Comparison of ENCODE assay signal across 14 cellular contexts in genomic region chr12:124640096-124640495, GRCh38.
DNase-seq lines count a peak whose midpoint lies in the region; ATAC-seq, FAIRE-seq and TF ChIP-seq lines count a peak whose summit lies in the region.
"Had no signal": no experiment of that assay in that cellular context is flagged by ENCODE, and none has a peak within 500 bp of the region (broad histone marks: within the 10 kb centered on the region; RNA-seq: fewer than 3 reads in every experiment).

No MANE protein-coding gene starts in this region.

- peaks cover 18% of the 10 kb centered on the region for H3K4me1 Mint-ChIP-seq in astrocyte (ENCODE audit: low read depth, unreplicated experiment)

- no peaks in the 10 kb centered on the region for H3K36me3 ChIP-seq in astrocyte (ENCODE audit: insufficient read depth, low read length)
- H3K36me3 ChIP-seq: BE2C had no signal

- DNase-seq in AG08395 (ENCODE audit: low spot score) (peak; percentile 34), Kasumi-1 (lab: John Stamatoyannopoulos, UW) (peak; percentile 14 to 31), astrocyte (ENCODE audit: low read depth) (peak; percentile 66), kidney glomerular epithelial cell (lab: John Stamatoyannopoulos, UW) (peak; percentile 17), dedifferentiated amniotic fluid mesenchymal stem cell (ENCODE audit: extremely low spot score) (no peak), NCI-H128 (lab: John Stamatoyannopoulos, UW; ENCODE audit: unreplicated experiment) (no peak), GM12892 (ENCODE audit: insufficient read length) (no peak)
- DNase-seq: activated naive CD8-positive, alpha-beta T cell treated with anti-CD3 and anti-CD28 coated beads, Interleukin-2, amount 50 U/mL, for 24 hours; BE2C; islet precursor cell; T-helper 2 cell had no signal

- H3K27me3 ChIP-seq in astrocyte (ENCODE audit: insufficient read depth, low read length), result no peaks in the 10 kb centered on the region
- H3K27me3 ChIP-seq: BE2C had no signal

- peaks cover 5% of the 10 kb centered on the region for H3K9me3 ChIP-seq in astrocyte (ENCODE audit: insufficient read depth, low read depth, low read length)
- H3K9me3 ChIP-seq: BE2C had no signal

- H3K36me3 Mint-ChIP-seq in astrocyte (ENCODE audit: low read depth, unreplicated experiment), result no peaks in the 10 kb centered on the region

- no peak for TF ChIP-seq POLR2A in GM12892 (IDR thresholded peaks at IDR 0.05; ENCODE audit: low read depth, low read length)

- no peak overlapping the region for H3K27ac ChIP-seq in astrocyte (ENCODE audit: low read depth, low read length)

- peak overlapping the region; percentile 77 for H3K27ac Mint-ChIP-seq in astrocyte (ENCODE audit: unreplicated experiment)
- H3K27ac Mint-ChIP-seq: activated naive CD8-positive, alpha-beta T cell treated with anti-CD3 and anti-CD28 coated beads, Interleukin-2, amount 50 U/mL, for 24 hours; stimulated activated naive CD8-positive, alpha-beta T cell treated with anti-CD3 and anti-CD28 coated beads, Interleukin-15, Interleukin-2, amounts not matched to agents 100 ng/mL and 50 ng/mL, for 24 hours had no signal

- H3K4me3 ChIP-seq in astrocyte (ENCODE audit: insufficient read depth, low read depth, low read length), result no peak overlapping the region

- no peak for ATAC-seq in HG03280 (IDR thresholded peaks at IDR 0.05; ENCODE audit: unreplicated experiment)
- ATAC-seq: activated naive CD8-positive, alpha-beta T cell treated with anti-CD3 and anti-CD28 coated beads, Interleukin-2, amount 50 U/mL, for 24 hours had no signal

- H3K79me2 ChIP-seq in astrocyte (ENCODE audit: insufficient read depth, low read length), result no peaks in the 10 kb centered on the region

- no peaks in the 10 kb centered on the region for H4K20me1 ChIP-seq in astrocyte (ENCODE audit: insufficient read depth, low read length)

- FAIRE-seq in astrocyte (lab: Jason Lieb, UNC) (no peak), GM12892 (lab: Jason Lieb, UNC) (no peak)

- peak overlapping the region; percentile 21 for H3K4me2 ChIP-seq in astrocyte (ENCODE audit: low read length)

- H3K4me3 Mint-ChIP-seq in astrocyte (ENCODE audit: unreplicated experiment), result peak overlapping the region; percentile 27
- H3K4me3 Mint-ChIP-seq: activated naive CD8-positive, alpha-beta T cell treated with anti-CD3 and anti-CD28 coated beads, Interleukin-2, amount 50 U/mL, for 24 hours; neural crest cell; stimulated activated naive CD8-positive, alpha-beta T cell treated with anti-CD3 and anti-CD28 coated beads, Interleukin-15, Interleukin-2, amounts not matched to agents 100 ng/mL and 50 ng/mL, for 24 hours had no signal

- H3K4me1 ChIP-seq in astrocyte (ENCODE audit: insufficient read depth, low read length), result peaks cover 9% of the 10 kb centered on the region

- no peak overlapping the region for H3K9ac ChIP-seq in astrocyte (ENCODE audit: low read length)

- no peak for TF ChIP-seq CTCF in astrocyte (IDR thresholded peaks at IDR 0.05; ENCODE audit: insufficient read depth, low read depth, low read length)

- H2AFZ ChIP-seq in astrocyte (ENCODE audit: low read depth, low read length), result no peak overlapping the region

- H3K9me3 Mint-ChIP-seq in astrocyte (ENCODE audit: unreplicated experiment), result peaks cover 11% of the 10 kb centered on the region
- H3K9me3 Mint-ChIP-seq: activated naive CD8-positive, alpha-beta T cell treated with anti-CD3 and anti-CD28 coated beads, Interleukin-2, amount 50 U/mL, for 24 hours; neural crest cell; stimulated activated naive CD8-positive, alpha-beta T cell treated with anti-CD3 and anti-CD28 coated beads, Interleukin-15, Interleukin-2, amounts not matched to agents 100 ng/mL and 50 ng/mL, for 24 hours had no signal

- H3K27me3 Mint-ChIP-seq in astrocyte (ENCODE audit: low read depth, unreplicated experiment), result no peaks in the 10 kb centered on the region
- H3K27me3 Mint-ChIP-seq: activated naive CD8-positive, alpha-beta T cell treated with anti-CD3 and anti-CD28 coated beads, Interleukin-2, amount 50 U/mL, for 24 hours had no signal

Comparison
In these comparisons a context has a peak if more than half of its experiments do, and no peak if none do; other contexts are left out.
1. DNase-seq: peak in AG08395 (single experiment), Kasumi-1 (2 of 2), astrocyte (single experiment) and kidney glomerular epithelial cell (single experiment); none in dedifferentiated amniotic fluid mesenchymal stem cell (single experiment), NCI-H128 (single experiment) and GM12892 (single experiment).